19 cellular contexts compared by ENCODE assay signal in genomic region chr16:7246578-7246977, GRCh38.
DNase-seq lines count a peak whose midpoint lies in the region; ATAC-seq and TF ChIP-seq lines count a peak whose summit lies in the region.
"Had no signal": no experiment of that assay in that cellular context is flagged by ENCODE, and none has a peak within 500 bp of the region (broad histone marks: within the 10 kb centered on the region; RNA-seq: fewer than 3 reads in every experiment).

No MANE protein-coding gene starts in this region.

- H3K27me3 Mint-ChIP-seq in activated T-helper 1 cell treated with anti-CD3 and anti-CD28 coated beads, Interleukin-12 subunit alpha, Interleukin-12 subunit beta, Interleukin-2, Interleukin-4 antibody, amounts not matched to agents 30 ng/mL and 10 ng/mL and 1 ng/mL, durations not matched to agents 14 hours and 24 hours and 36 hours (ENCODE audit: insufficient read depth) = no peaks in the 10 kb centered on the region
- H3K27me3 Mint-ChIP-seq: activated CD4-positive, alpha-beta memory T cell treated with anti-CD3 and anti-CD28 coated beads for 36 hours; activated naive CD8-positive, alpha-beta T cell had no signal

- no peaks in the 10 kb centered on the region for H3K79me2 ChIP-seq in neural cell (replicated peaks; ENCODE audit: insufficient read depth, low read length)

- no peak overlapping the region for H3K4me3 Mint-ChIP-seq in activated T-helper 1 cell treated with anti-CD3 and anti-CD28 coated beads, Interleukin-12 subunit alpha, Interleukin-12 subunit beta, Interleukin-2, Interleukin-4 antibody, amounts not matched to agents 30 ng/mL and 10 ng/mL and 1 ng/mL, durations not matched to agents 14 hours and 24 hours and 36 hours
- H3K4me3 Mint-ChIP-seq: activated CD4-positive, alpha-beta memory T cell treated with anti-CD3 and anti-CD28 coated beads for 36 hours; activated naive CD8-positive, alpha-beta T cell; HFFc6 had no signal

- H3K4me1 Mint-ChIP-seq in activated T-helper 1 cell treated with anti-CD3 and anti-CD28 coated beads, Interleukin-12 subunit alpha, Interleukin-12 subunit beta, Interleukin-2, Interleukin-4 antibody, amounts not matched to agents 30 ng/mL and 10 ng/mL and 1 ng/mL, durations not matched to agents 14 hours and 24 hours and 36 hours (ENCODE audit: low read depth) = no peaks in the 10 kb centered on the region

- no peaks in the 10 kb centered on the region for H3F3A ChIP-seq in neural cell (ENCODE audit: insufficient read depth, low read length, poor library complexity, severe bottlenecking)

- no peaks in the 10 kb centered on the region for H3K36me3 ChIP-seq in neural cell (ENCODE audit: insufficient read depth, low read length)
- H3K36me3 ChIP-seq: left ventricle myocardium inferior, WERI-Rb-1 had no signal

- H3K9me3 ChIP-seq in neural cell (ENCODE audit: low read length) = no peaks in the 10 kb centered on the region
- H3K9me3 ChIP-seq: left ventricle myocardium inferior had no signal

- no peak overlapping the region for H3K4me2 ChIP-seq in neural cell (ENCODE audit: low read length)

- DNase-seq in ELF-1 (ENCODE audit: low read depth, low spot score) = peak; percentile 22
- peak; percentile 7 for DNase-seq in LoVo (ENCODE audit: low spot score)
- DNase-seq in astrocyte of the hippocampus (ENCODE audit: low read depth, low spot score) = peak; percentile 19
- no peak for DNase-seq in hypothalamus (lab: John Stamatoyannopoulos, UW)
- no peak for DNase-seq in activated T-helper 1 cell treated with anti-CD3 and anti-CD28 coated beads, Interleukin-12 subunit alpha, Interleukin-12 subunit beta, Interleukin-2, Interleukin-4 antibody, amounts not matched to agents 30 ng/mL and 10 ng/mL and 1 ng/mL, durations not matched to agents 14 hours and 24 hours and 36 hours (ENCODE audit: low spot score)
- DNase-seq: activated CD4-positive, alpha-beta memory T cell treated with anti-CD3 and anti-CD28 coated beads for 36 hours; activated T-cell treated with anti-CD3 and anti-CD28 coated beads, Interleukin-2, amount 50 U/mL, for 48 hours; EL; foreskin fibroblast; HFFc6; Kasumi-1; left ventricle myocardium inferior; NCI-H1436 treated with DMSO at 0.1 percent for 48 hours; NCI-H82; WERI-Rb-1 had no signal

- no peak overlapping the region for H2AFZ ChIP-seq in neural cell (ENCODE audit: low read depth, low read length)

- no peaks in the 10 kb centered on the region for H4K20me1 ChIP-seq in neural cell (ENCODE audit: insufficient read depth)

- H3K9me2 ChIP-seq in neural cell (ENCODE audit: insufficient read depth, low read length) = no peaks in the 10 kb centered on the region

- H3K9ac ChIP-seq in neural cell (ENCODE audit: low read length) = no peak overlapping the region

- no peak for TF ChIP-seq CTCF in neural cell (IDR thresholded peaks at IDR 0.05; ENCODE audit: poor library complexity, severe bottlenecking)

- TF ChIP-seq EP300 in neural cell (conservative IDR thresholded peaks at IDR 0.05; ENCODE audit: poor library complexity, severe bottlenecking) = no peak

- no peaks in the 10 kb centered on the region for H3K36me3 Mint-ChIP-seq in activated T-helper 1 cell treated with anti-CD3 and anti-CD28 coated beads, Interleukin-12 subunit alpha, Interleukin-12 subunit beta, Interleukin-2, Interleukin-4 antibody, amounts not matched to agents 30 ng/mL and 10 ng/mL and 1 ng/mL, durations not matched to agents 14 hours and 24 hours and 36 hours (ENCODE audit: low read depth)
- H3K36me3 Mint-ChIP-seq: activated CD4-positive, alpha-beta memory T cell treated with anti-CD3 and anti-CD28 coated beads for 36 hours; activated naive CD8-positive, alpha-beta T cell had no signal

- no peak overlapping the region for H3K27ac ChIP-seq in neural cell (ENCODE audit: low read length)
- H3K27ac ChIP-seq: left ventricle myocardium inferior, WERI-Rb-1 had no signal

- H3K27ac Mint-ChIP-seq in activated T-helper 1 cell treated with anti-CD3 and anti-CD28 coated beads, Interleukin-12 subunit alpha, Interleukin-12 subunit beta, Interleukin-2, Interleukin-4 antibody, amounts not matched to agents 30 ng/mL and 10 ng/mL and 1 ng/mL, durations not matched to agents 14 hours and 24 hours and 36 hours = no peak overlapping the region
- H3K27ac Mint-ChIP-seq: activated CD4-positive, alpha-beta memory T cell treated with anti-CD3 and anti-CD28 coated beads for 36 hours; activated naive CD8-positive, alpha-beta T cell; HFFc6 had no signal

- H3K9me3 Mint-ChIP-seq in activated T-helper 1 cell treated with anti-CD3 and anti-CD28 coated beads, Interleukin-12 subunit alpha, Interleukin-12 subunit beta, Interleukin-2, Interleukin-4 antibody, amounts not matched to agents 30 ng/mL and 10 ng/mL and 1 ng/mL, durations not matched to agents 14 hours and 24 hours and 36 hours = peaks cover 26% of the 10 kb centered on the region

- ATAC-seq in HG03571 (IDR thresholded peaks at IDR 0.05; ENCODE audit: unreplicated experiment) (no peak), GM18502 (IDR thresholded peaks at IDR 0.05; ENCODE audit: poor library complexity, unreplicated experiment) (no peak)

- H3K27me3 ChIP-seq in neural cell (ENCODE audit: insufficient read depth, low read depth, low read length) = no peaks in the 10 kb centered on the region

- H3K4me3 ChIP-seq in neural cell (ENCODE audit: low read length) = no peak overlapping the region
- H3K4me3 ChIP-seq: left ventricle myocardium inferior had no signal

- TF ChIP-seq RAD21 in neural cell (conservative IDR thresholded peaks at IDR 0.05) = no peak

- intact Hi-C loops in activated T-helper 1 cell treated with anti-CD3 and anti-CD28 coated beads, Interleukin-12 subunit alpha, Interleukin-12 subunit beta, Interleukin-2, Interleukin-4 antibody, amounts not matched to agents 30 ng/mL and 10 ng/mL and 1 ng/mL, durations not matched to agents 14 hours and 24 hours and 36 hours (cut with micrococcal nuclease) = no loop called here

TF ChIP-seq in neural cell, 6 proteins besides CTCF, POLR2A, EP300 and RAD21:
- TF ChIP-seq MXI1 (conservative IDR thresholded peaks at IDR 0.05; ENCODE audit: poor library complexity, severe bottlenecking) (no peak), EZH2 (IDR thresholded peaks at IDR 0.05; ENCODE audit: borderline replicate concordance, insufficient read depth, low read length, poor library complexity, severe bottlenecking) (no peak), REST (IDR thresholded peaks at IDR 0.05; ENCODE audit: borderline replicate concordance) (peak; percentile 37), POLR2AphosphoS5 (IDR thresholded peaks at IDR 0.05) (no peak), SMC3 (conservative IDR thresholded peaks at IDR 0.05; ENCODE audit: poor library complexity) (no peak), TAF1 (IDR thresholded peaks at IDR 0.05; ENCODE audit: low read depth) (no peak)

Comparison
In these comparisons a context has a peak if more than half of its experiments do, and no peak if none do; other contexts are left out.
1. DNase-seq: peak in ELF-1 (single experiment), LoVo (single experiment) and astrocyte of the hippocampus (single experiment); none in hypothalamus (0 of 51) and activated T-helper 1 cell treated with anti-CD3 and anti-CD28 coated beads, Interleukin-12 subunit alpha, Interleukin-12 subunit beta, Interleukin-2, Interleukin-4 antibody, amounts not matched to agents 30 ng/mL and 10 ng/mL and 1 ng/mL, durations not matched to agents 14 hours and 24 hours and 36 hours (single experiment).